ENCODE assay signal across 32 cellular contexts in the genomic region with DNA sequence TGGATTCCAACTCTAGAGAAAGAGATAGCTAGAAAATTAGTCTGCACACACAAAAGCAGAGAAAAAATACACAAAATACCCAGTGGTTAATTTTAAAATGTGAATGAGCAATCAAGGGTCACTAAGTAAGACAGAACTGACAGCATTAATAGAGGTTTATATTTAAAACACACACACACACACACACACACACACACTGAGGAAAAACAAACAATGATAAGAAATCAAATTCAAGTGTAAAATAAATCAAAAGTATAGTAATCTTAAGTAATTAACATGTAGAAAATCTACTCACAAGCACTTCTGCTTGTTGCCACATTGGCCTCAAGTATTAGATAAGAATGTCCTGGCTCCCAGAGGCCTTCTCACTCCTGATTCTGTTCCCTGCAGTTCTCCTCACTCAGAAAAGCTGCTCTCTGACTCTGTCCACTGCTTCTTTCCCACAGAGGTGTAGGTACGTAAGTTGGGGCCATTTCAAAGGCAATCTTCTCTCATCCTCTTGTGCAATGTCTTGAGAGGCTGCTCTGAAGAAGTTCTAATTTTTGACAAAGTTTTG. TPM values are rescaled to one million over a fixed set of nuclear protein-coding genes. Genes with fewer than 3 reads are reported as not detected.
"Had no signal": no experiment of that assay in that cellular context is flagged by ENCODE, and none has a peak within 500 bp of the region (broad histone marks: within the 10 kb centered on the region; RNA-seq: fewer than 3 reads in every experiment).

No MANE protein-coding gene starts in this region.

- H3K27me3 ChIP-seq: brain microvascular endothelial cell, dorsolateral prefrontal cortex had no signal

- H3K27ac ChIP-seq: brain microvascular endothelial cell, coronary artery, WERI-Rb-1 had no signal

- H3K4me3 ChIP-seq: coronary artery, dorsolateral prefrontal cortex had no signal

- H3K4me1 Mint-ChIP-seq: activated B cell treated with CpG ODN at 0.5 μM for 24 hours; activated T-helper 17 cell treated with anti-CD3 and anti-CD28 coated beads, Interleukin-2, amount 50 U/mL, for 72 hours; central memory CD8-positive, alpha-beta T cell had no signal

- H3K36me3 ChIP-seq: brain microvascular endothelial cell, WERI-Rb-1 had no signal

- ATAC-seq: activated CD4-positive, CD25-positive, alpha-beta regulatory T cell treated with anti-CD3 and anti-CD28 coated beads, Interleukin-2, amount 50 U/mL, for 24 hours; activated CD8-positive, alpha-beta T cell treated with anti-CD3 and anti-CD28 coated beads for 36 hours; activated T-cell treated with anti-CD3 and anti-CD28 coated beads, Interleukin-2, amount 50 U/mL, for 4 hours; activated T-helper 17 cell treated with anti-CD3 and anti-CD28 coated beads, Interleukin-2, amount 50 U/mL, for 72 hours; esophagus mucosa; T-helper 17 cell had no signal

- H3K9me3 Mint-ChIP-seq: activated B cell treated with CpG ODN at 0.5 μM for 24 hours; activated CD8-positive, alpha-beta T cell treated with anti-CD3 and anti-CD28 coated beads for 36 hours; activated T-cell treated with anti-CD3 and anti-CD28 coated beads, Interleukin-2, amount 50 U/mL, for 4 hours; activated T-helper 17 cell treated with anti-CD3 and anti-CD28 coated beads, Interleukin-2, amount 50 U/mL, for 72 hours; central memory CD8-positive, alpha-beta T cell; dendritic cell treated with granulocyte-macrophage colony-stimulating factor and Interleukin-4, amounts not matched to agents 40 ng/mL and 50 ng/mL, for 4 days; endodermal cell; T-helper 2 cell treated with Interferon-gamma antibody and Interleukin-4, amounts not matched to agents 5 μg/mL and 100 μg/mL, for 36 hours had no signal

- H3K4me3 Mint-ChIP-seq: activated B cell treated with CpG ODN at 0.5 μM for 24 hours; activated CD8-positive, alpha-beta T cell treated with anti-CD3 and anti-CD28 coated beads for 36 hours; activated naive CD8-positive, alpha-beta T cell; activated T-cell treated with anti-CD3 and anti-CD28 coated beads, Interleukin-2, amount 50 U/mL, for 4 hours; activated T-helper 17 cell treated with anti-CD3 and anti-CD28 coated beads, Interleukin-2, amount 50 U/mL, for 72 hours; central memory CD8-positive, alpha-beta T cell; dendritic cell treated with granulocyte-macrophage colony-stimulating factor and Interleukin-4, amounts not matched to agents 40 ng/mL and 50 ng/mL, for 4 days; endodermal cell; T-helper 17 cell; T-helper 2 cell treated with Interferon-gamma antibody and Interleukin-4, amounts not matched to agents 5 μg/mL and 100 μg/mL, for 36 hours had no signal

- H3K27ac Mint-ChIP-seq: activated B cell treated with CpG ODN at 0.5 μM for 24 hours; activated CD8-positive, alpha-beta T cell treated with anti-CD3 and anti-CD28 coated beads for 36 hours; activated naive CD8-positive, alpha-beta T cell; activated T-helper 17 cell treated with anti-CD3 and anti-CD28 coated beads, Interleukin-2, amount 50 U/mL, for 72 hours; dendritic cell treated with granulocyte-macrophage colony-stimulating factor and Interleukin-4, amounts not matched to agents 40 ng/mL and 50 ng/mL, for 4 days; endodermal cell; T-helper 17 cell; T-helper 2 cell treated with Interferon-gamma antibody and Interleukin-4, amounts not matched to agents 5 μg/mL and 100 μg/mL, for 36 hours had no signal

- H3K27me3 Mint-ChIP-seq: activated B cell treated with CpG ODN at 0.5 μM for 24 hours; activated CD8-positive, alpha-beta T cell treated with anti-CD3 and anti-CD28 coated beads for 36 hours; activated naive CD8-positive, alpha-beta T cell; activated T-helper 17 cell treated with anti-CD3 and anti-CD28 coated beads, Interleukin-2, amount 50 U/mL, for 72 hours; dendritic cell treated with granulocyte-macrophage colony-stimulating factor and Interleukin-4, amounts not matched to agents 40 ng/mL and 50 ng/mL, for 4 days had no signal

- DNase-seq: activated B cell treated with CpG ODN at 0.5 μM for 24 hours; activated CD4-positive, alpha-beta T cell treated with anti-CD3 and anti-CD28 coated beads for 48 hours; activated CD4-positive, alpha-beta T cell treated with anti-CD3 and anti-CD28 coated beads, Interleukin-2, amount 50 U/mL, for 1 hour; activated CD4-positive, alpha-beta T cell treated with anti-CD3 and anti-CD28 coated beads, Interleukin-2, amount 50 U/mL, for 48 hours; activated CD8-positive, alpha-beta memory T cell treated with anti-CD3 and anti-CD28 coated beads for 24 hours; activated CD8-positive, alpha-beta T cell treated with anti-CD3 and anti-CD28 coated beads for 36 hours; activated effector memory CD4-positive, alpha-beta T cell treated with Interleukin-2 at 50 U/mL for 16 hours; activated gamma-delta T cell treated with Interleukin-2 at 50 U/mL for 16 hours; activated naive CD4-positive, alpha-beta T cell treated with anti-CD3 and anti-CD28 coated beads, Interleukin-2, amount 50 U/mL, for 16 hours; activated naive CD4-positive, alpha-beta T cell treated with Interleukin-2 at 50 U/mL for 16 hours; activated T-cell treated with anti-CD3 and anti-CD28 coated beads, Interleukin-2, amount 50 U/mL, for 4 hours; amniotic stem cell; anterior cingulate cortex; brain microvascular endothelial cell; dorsolateral prefrontal cortex; effector memory CD4-positive, alpha-beta T cell; T-helper 1 cell; T-helper 17 cell; T1000; WERI-Rb-1 had no signal

RNA-seq across cellular contexts. Expression of a gene that starts 33.3 kb away (rescaled TPM):
- total RNA-seq: activated B cell treated with CpG ODN at 0.5 μM for 24 hours; activated CD8-positive, alpha-beta T cell treated with anti-CD3 and anti-CD28 coated beads for 36 hours; activated T-cell treated with anti-CD3 and anti-CD28 coated beads, Interleukin-2, amount 50 U/mL, for 4 hours; activated T-helper 17 cell treated with anti-CD3 and anti-CD28 coated beads, Interleukin-2, amount 50 U/mL, for 72 hours; astrocyte; bronchial epithelial cell; epithelial cell of proximal tubule; T-helper 17 cell had no signal
